ENCODE assay signal across 16 cellular contexts in genomic region chr14:24254630-24255392, GRCh38. TPM values are rescaled to one million over a fixed set of nuclear protein-coding genes. Genes with fewer than 3 reads are reported as not detected.
DNase-seq lines count a peak whose midpoint lies in the region; ATAC-seq, FAIRE-seq and TF ChIP-seq lines count a peak whose summit lies in the region.
"Had no signal": no experiment of that assay in that cellular context is flagged by ENCODE, and none has a peak within 500 bp of the region (broad histone marks: within the 10 kb centered on the region; RNA-seq: fewer than 3 reads in every experiment).

No MANE protein-coding gene starts in this region.

- ATAC-seq in GM21515 (IDR thresholded peaks at IDR 0.05; ENCODE audit: unreplicated experiment), result no peak

- no peak overlapping the region for H4K8ac ChIP-seq in H1 (ENCODE audit: extremely low read depth, insufficient read depth, low read length)
- H4K8ac ChIP-seq in mesenchymal stem cell (ENCODE audit: low read length), result no peak overlapping the region

- H2AFZ ChIP-seq in H1 (ENCODE audit: low read length), result no peak overlapping the region
- H2AFZ ChIP-seq in mesenchymal stem cell (ENCODE audit: low read depth, low read length), result no peak overlapping the region
- H2AFZ ChIP-seq: GM23248 had no signal

- H3K79me1 ChIP-seq in H1 (ENCODE audit: low read depth, low read length) (no peaks in the 10 kb centered on the region), mesenchymal stem cell (replicated peaks; ENCODE audit: low read length, poor library complexity, severe bottlenecking) (no peaks in the 10 kb centered on the region)

- POLR2A ChIA-PET in H1 (lab: Charles Lee; ENCODE audit: partially characterized antibody), result interaction anchor here (0.6 kb wide), 1 partner anchor 12 kb away, joined by 3 read pairs; no protein-coding TSS in a partner anchor

- H3K27ac ChIP-seq in left ventricle myocardium inferior (replicated peaks) (no peak overlapping the region), H1 (ENCODE audit: low read depth, low read length) (no peak overlapping the region), mesenchymal stem cell (ENCODE audit: low read length, poor library complexity, severe bottlenecking) (no peak overlapping the region)
- H3K27ac ChIP-seq: BLaER1, GM23248 had no signal

- no peaks in the 10 kb centered on the region for H3K79me2 ChIP-seq in H1 (ENCODE audit: control insufficient read depth in 1 of 2, insufficient read depth in 2 of 2, low read length in 2 of 2)

- TF ChIP-seq POLR2A in H1 (IDR thresholded peaks at IDR 0.05; ENCODE audit: control extremely low read depth in 1 of 2, low read depth in 2 of 2, low read length in 2 of 2), result no peak

- TF ChIP-seq CTCF in left ventricle myocardium inferior (IDR thresholded peaks at IDR 0.05; ENCODE audit: borderline replicate concordance) (no peak), H1 (IDR thresholded peaks at IDR 0.05; ENCODE audit: control extremely low read depth in 1 of 3, insufficient read depth in 1 of 3, low read depth in 1 of 3, low read length in 3 of 3) (no peak)

- H2BK15ac ChIP-seq in H1 (ENCODE audit: low read length), result no peak overlapping the region
- H2BK15ac ChIP-seq in mesenchymal stem cell (ENCODE audit: low read depth, poor library complexity, severe bottlenecking), result no peak overlapping the region

- H2BK20ac ChIP-seq in H1 (ENCODE audit: low read length), result no peak overlapping the region

- peaks cover 0 to 2% of the 10 kb centered on the region in 2 experiments for H4K20me1 ChIP-seq in H1 (replicated peaks in 1 of 2; ENCODE audit: control insufficient read depth in 1 of 2, insufficient read depth in 2 of 2, low read length in 2 of 2)
- H4K20me1 ChIP-seq: BLaER1 had no signal

- intact Hi-C loops in left ventricle myocardium inferior (cut with micrococcal nuclease) (no loop called here), cardiac septum (cut with DNase I) (no loop called here), posterior vena cava (cut with DNase I) (loop anchor here in 1 of 2 donors (10.0 kb wide), 1 partner anchor 50 kb away; the partner anchor contains the start of gene CIDEB)

- no peak overlapping the region for H3K4ac ChIP-seq in H1 (replicated peaks; ENCODE audit: insufficient read length, low read depth, low read length)
- no peak overlapping the region for H3K4ac ChIP-seq in mesenchymal stem cell (ENCODE audit: low read depth in 1 of 2, low read length in 2 of 2)

- H2BK5ac ChIP-seq in H1 (ENCODE audit: low read depth, low read length) (no peak overlapping the region), mesenchymal stem cell (ENCODE audit: low read depth, low read length, poor library complexity, severe bottlenecking) (no peak overlapping the region)

- H3K4me2 ChIP-seq in H1 (ENCODE audit: insufficient read depth in 1 of 2, low read depth in 2 of 2, low read length in 2 of 2), result no peak overlapping the region
- no peak overlapping the region for H3K4me2 ChIP-seq in mesenchymal stem cell (ENCODE audit: low read length, poor library complexity, severe bottlenecking)
- H3K4me2 ChIP-seq: BLaER1 had no signal

- CTCF ChIA-PET in H1 (lab: Charles Lee; ENCODE audit: partially characterized antibody), result interaction anchor here (0.9 to 6.0 kb wide), 6 partner anchors 10 to 53 kb away, joined by 3 to 63 read pairs (median 26); partner anchors contain the start of genes CIDEB, DHRS1, NOP9 and RABGGTA

- H3K9me3 ChIP-seq in left ventricle myocardium inferior (replicated peaks) (no peaks in the 10 kb centered on the region), H1 (ENCODE audit: insufficient read depth in 2 of 2, low read depth in 1 of 2, low read length in 1 of 2) (no peaks in the 10 kb centered on the region), mesenchymal stem cell (ENCODE audit: control insufficient read depth, low read length) (no peaks in the 10 kb centered on the region)
- H3K9me3 ChIP-seq: BLaER1, Caco-2 had no signal

- H4K91ac ChIP-seq in H1 (replicated peaks; ENCODE audit: insufficient read length, low read length), result peak overlapping the region; percentile 10
- H4K91ac ChIP-seq in mesenchymal stem cell (ENCODE audit: low read length), result peak overlapping the region; percentile 19

- DNase-seq in left ventricle myocardium inferior (peak; percentile 7), cardiac septum (ENCODE audit: low spot score) (no peak), H1 (ENCODE audit: low read depth in 1 of 2, low spot score in 2 of 2) (no peak), mesenchymal stem cell (no peak), posterior vena cava (ENCODE audit: low spot score) (peak; percentile 49), NCI-H69 (lab: John Stamatoyannopoulos, UW) (no peak), HuH-7.5 (ENCODE audit: low spot score) (no peak)
- DNase-seq: 8988T; AML-193; Caco-2; CD8-positive, alpha-beta memory T cell; DMS53; GF-D8; GM23248 had no signal

- H3K9ac ChIP-seq in H1 (replicated peaks in 1 of 4; ENCODE audit: extremely low read depth in 1 of 4, low read depth in 3 of 4, low read length in 3 of 4) (no peak overlapping the region), mesenchymal stem cell (ENCODE audit: low read length) (no peak overlapping the region)
- H3K9ac ChIP-seq: BLaER1, GM23248 had no signal

- H2AK5ac ChIP-seq in H1 (ENCODE audit: low read depth, low read length) (no peak overlapping the region), mesenchymal stem cell (ENCODE audit: low read length, severe bottlenecking) (no peak overlapping the region)

- WGBS in H1 (ENCODE audit: extremely low coverage in 1 of 2, insufficient coverage in 1 of 2, insufficient read length in 1 of 2, insufficient replicate concordance in 2 of 2, low coverage in 1 of 2, low lambda C conversion rate in 2 of 2, missing lambda C conversion rate in 1 of 2), 2 experiments, result 91% methylated on average over 19 of the region's 19 CpGs; no CpG with 5 or more reads in 1 of the 2 experiments
- 94% methylated on average over 19 of the region's 19 CpGs for WGBS in mesenchymal stem cell

- TF ChIP-seq RAD21 in H1 (IDR thresholded peaks at IDR 0.05 in 1 of 2, conservative IDR thresholded peaks at IDR 0.05 in 1 of 2; ENCODE audit: low read depth in 2 of 2, low read length in 2 of 2), result no peak

- H2BK120ac ChIP-seq in H1 (replicated peaks; ENCODE audit: low read depth, low read length), result no peak overlapping the region
- no peak overlapping the region for H2BK120ac ChIP-seq in mesenchymal stem cell (ENCODE audit: low read depth, low read length)

- no peak for FAIRE-seq in H1 (lab: Jason Lieb, UNC)

- H3K4me3 ChIP-seq in left ventricle myocardium inferior, result no peak overlapping the region
- H3K4me3 ChIP-seq in H1 (ENCODE audit: extremely low read depth in 1 of 4, insufficient read depth in 2 of 4, low read depth in 3 of 4, low read length in 4 of 4), result no peak overlapping the region
- no peak overlapping the region for H3K4me3 ChIP-seq in mesenchymal stem cell (ENCODE audit: insufficient read depth in 1 of 2, low read depth in 1 of 2, low read length in 2 of 2)
- H3K4me3 ChIP-seq: BLaER1, GM23248 had no signal

- no peak overlapping the region for H3K14ac ChIP-seq in H1 (ENCODE audit: insufficient read length)
- H3K14ac ChIP-seq in mesenchymal stem cell (ENCODE audit: low read length in 2 of 2), result peak overlapping the region in 1 of 2 experiments; percentile 37

- H3K23ac ChIP-seq in H1 (ENCODE audit: insufficient read length) (no peak overlapping the region), mesenchymal stem cell (ENCODE audit: low read length in 2 of 2) (no peak overlapping the region)

- H3K27me3 ChIP-seq in left ventricle myocardium inferior (ENCODE audit: low read depth) (no peaks in the 10 kb centered on the region), H1 (replicated peaks in 1 of 4; ENCODE audit: control insufficient read depth in 3 of 4, extremely low read depth in 1 of 4, insufficient read depth in 3 of 4, low read length in 3 of 4) (no peaks in the 10 kb centered on the region; a peak in 1 of 7 replicates), mesenchymal stem cell (ENCODE audit: control insufficient read depth in 1 of 2, insufficient read depth in 1 of 2, low read length in 2 of 2) (no peaks in the 10 kb centered on the region)
- H3K27me3 ChIP-seq: BLaER1 had no signal

- H3K18ac ChIP-seq in H1 (ENCODE audit: extremely low read depth, low read length) (no peak overlapping the region), mesenchymal stem cell (ENCODE audit: low read depth in 1 of 2, low read length in 2 of 2) (no peak overlapping the region)

- H2BK12ac ChIP-seq in H1 (ENCODE audit: low read depth, low read length), result no peak overlapping the region
- H2BK12ac ChIP-seq in mesenchymal stem cell (ENCODE audit: low read length in 2 of 2), result no peak overlapping the region

- no peak for TF ChIP-seq EP300 in H1 (IDR thresholded peaks at IDR 0.05; ENCODE audit: borderline replicate concordance in 1 of 2, low read depth in 2 of 2, low read length in 2 of 2)

- H3K36me3 ChIP-seq in left ventricle myocardium inferior (peaks cover 3% of the 10 kb centered on the region), H1 (ENCODE audit: control insufficient read depth in 2 of 4, insufficient read depth in 4 of 4, low read length in 3 of 4) (no peaks in the 10 kb centered on the region), mesenchymal stem cell (ENCODE audit: control insufficient read depth in 1 of 2, insufficient read depth in 2 of 2, low read depth in 1 of 2, low read length in 2 of 2) (peaks cover 18 to 32% of the 10 kb centered on the region in 2 experiments)

- no peak overlapping the region for H4K5ac ChIP-seq in H1 (ENCODE audit: insufficient read length, low read depth, low read length)

- H3K56ac ChIP-seq in H1 (replicated peaks; ENCODE audit: insufficient read length, low read depth, low read length), result no peak overlapping the region

- no peaks in the 10 kb centered on the region for H3K23me2 ChIP-seq in H1 (ENCODE audit: low read depth, low read length)

- H3K4me1 ChIP-seq in left ventricle myocardium inferior (no peaks in the 10 kb centered on the region), H1 (replicated peaks in 1 of 4; ENCODE audit: control insufficient read depth in 3 of 4, insufficient read depth in 4 of 4, low read length in 3 of 4) (no peaks in the 10 kb centered on the region; a peak in 1 of 7 replicates), mesenchymal stem cell (ENCODE audit: control insufficient read depth, insufficient read depth, low read depth, low read length) (peaks cover 12% of the 10 kb centered on the region)

RNA-seq across cellular contexts. Expression of gene TGM1, which starts 8.2 kb away (rescaled TPM):
- 0.96 TPM for total RNA-seq in left ventricle myocardium inferior
- total RNA-seq in cardiac septum, result 0.48 TPM
- total RNA-seq in H1 (2021; fragmentation: NEBNext Ultra II Directional; extraction: Animal tissue kit (Norgen Biotek cat#: 25700)), result 2.0 and 2.2 TPM in 2 replicates
- polyA plus RNA-seq in H1 (2011; rRNA removed), result 1.8 and 4.1 TPM in 2 replicates
- 2.6 TPM for polyA plus RNA-seq in H1 (2011; cell fraction: cytosol; rRNA removed)
- polyA plus RNA-seq in H1 (2011; cell fraction: nucleus; rRNA removed), result 15.8 TPM
- polyA plus RNA-seq in H1 (2012, experiment 1 of 2), result 1.7 to 2.2 TPM (median 1.8 TPM) in 4 replicates
- polyA plus RNA-seq in H1 (2012, experiment 2 of 2), result 1.1 TPM
- polyA plus RNA-seq in H1 (2013, experiment 1 of 2), result 1.3 TPM
- polyA plus RNA-seq in H1 (2013, experiment 2 of 2), result 1.4 TPM
- polyA minus RNA-seq in H1 (2011; rRNA and poly(A)+ RNA removed), result 2.0 and 2.2 TPM in 2 replicates
- not detected for polyA minus RNA-seq in H1 (2011; cell fraction: cytosol; rRNA and poly(A)+ RNA removed)
- polyA minus RNA-seq in H1 (2011; cell fraction: nucleus; rRNA and poly(A)+ RNA removed), result 3.9 TPM
- 0.41 TPM for polyA plus RNA-seq in mesenchymal stem cell (2013, experiment 1 of 2)
- polyA plus RNA-seq in mesenchymal stem cell (2013, experiment 2 of 2), result 0.36 TPM
- 1 to 10 TPM in 1 of 2 donors, under 1 TPM in 1; 0.14 to 1.7 TPM for total RNA-seq in posterior vena cava
- polyA plus RNA-seq: CD8-positive, alpha-beta memory T cell had no signal

RNA-seq across cellular contexts. Expression of gene TINF2, which starts 12.4 kb away (rescaled TPM):
- total RNA-seq in left ventricle myocardium inferior, result 30.6 TPM
- total RNA-seq in cardiac septum, result 42.3 TPM
- total RNA-seq in H1 (2021; fragmentation: NEBNext Ultra II Directional; extraction: Animal tissue kit (Norgen Biotek cat#: 25700)), result 31.0 and 36.7 TPM in 2 replicates
- polyA plus RNA-seq in H1 (2011; rRNA removed), result 23.5 and 31.7 TPM in 2 replicates
- polyA plus RNA-seq in H1 (2011; cell fraction: cytosol; rRNA removed), result 23.9 TPM
- 35.0 TPM for polyA plus RNA-seq in H1 (2011; cell fraction: nucleus; rRNA removed)
- polyA plus RNA-seq in H1 (2012, experiment 1 of 2), result 26.5 to 47.3 TPM (median 32.5 TPM) in 4 replicates
- 24.3 TPM for polyA plus RNA-seq in H1 (2012, experiment 2 of 2)
- polyA plus RNA-seq in H1 (2013, experiment 1 of 2), result 37.5 TPM
- polyA plus RNA-seq in H1 (2013, experiment 2 of 2), result 41.3 TPM
- polyA minus RNA-seq in H1 (2011; rRNA and poly(A)+ RNA removed), result 20.8 and 30.6 TPM in 2 replicates
- 14.8 TPM for polyA minus RNA-seq in H1 (2011; cell fraction: cytosol; rRNA and poly(A)+ RNA removed)
- polyA minus RNA-seq in H1 (2011; cell fraction: nucleus; rRNA and poly(A)+ RNA removed), result 31.8 TPM
- polyA plus RNA-seq in mesenchymal stem cell (2013, experiment 1 of 2), result 64.4 TPM
- polyA plus RNA-seq in mesenchymal stem cell (2013, experiment 2 of 2), result 71.9 TPM
- 10 to 100 TPM; 77.8 to 85.1 TPM for total RNA-seq in posterior vena cava

RNA-seq across cellular contexts. Expression of gene RABGGTA, which starts 16.6 kb away (rescaled TPM):
- total RNA-seq in left ventricle myocardium inferior (22.3 TPM), cardiac septum (13.3 TPM), posterior vena cava (10 to 100 TPM; 14.5 to 17.3 TPM)
- 16.0 and 16.9 TPM in 2 replicates for total RNA-seq in H1 (2021; fragmentation: NEBNext Ultra II Directional; extraction: Animal tissue kit (Norgen Biotek cat#: 25700))
- polyA plus RNA-seq in H1 (2011; rRNA removed), result 49.8 and 65.1 TPM in 2 replicates
- polyA plus RNA-seq in H1 (2011; cell fraction: cytosol; rRNA removed), result 30.0 TPM
- 150 TPM for polyA plus RNA-seq in H1 (2011; cell fraction: nucleus; rRNA removed)
- polyA plus RNA-seq in H1 (2012, experiment 1 of 2), result 17.0 to 25.2 TPM (median 20.7 TPM) in 4 replicates
- polyA plus RNA-seq in H1 (2012, experiment 2 of 2), result 36.6 TPM
- polyA plus RNA-seq in H1 (2013, experiment 1 of 2), result 22.1 TPM
- polyA plus RNA-seq in H1 (2013, experiment 2 of 2), result 19.9 TPM
- 34.2 and 35.5 TPM in 2 replicates for polyA minus RNA-seq in H1 (2011; rRNA and poly(A)+ RNA removed)
- polyA minus RNA-seq in H1 (2011; cell fraction: cytosol; rRNA and poly(A)+ RNA removed), result 18.1 TPM
- polyA minus RNA-seq in H1 (2011; cell fraction: nucleus; rRNA and poly(A)+ RNA removed), result 40.0 TPM
- 22.6 TPM for polyA plus RNA-seq in mesenchymal stem cell (2013, experiment 1 of 2)
- polyA plus RNA-seq in mesenchymal stem cell (2013, experiment 2 of 2), result 21.5 TPM

RNA-seq across cellular contexts. Expression of gene GMPR2, which starts 22.1 kb away (rescaled TPM):
- total RNA-seq in left ventricle myocardium inferior (29.7 TPM), cardiac septum (33.2 TPM), posterior vena cava (10 to 100 TPM; 34.4 to 42.0 TPM)
- total RNA-seq in H1 (2021; fragmentation: NEBNext Ultra II Directional; extraction: Animal tissue kit (Norgen Biotek cat#: 25700)), result 85.3 and 88.3 TPM in 2 replicates
- polyA plus RNA-seq in H1 (2011; rRNA removed), result 52.9 and 61.6 TPM in 2 replicates
- polyA plus RNA-seq in H1 (2011; cell fraction: cytosol; rRNA removed), result 84.7 TPM
- polyA plus RNA-seq in H1 (2011; cell fraction: nucleus; rRNA removed), result 82.6 TPM
- polyA plus RNA-seq in H1 (2012, experiment 1 of 2), result 91.9 to 106 TPM (median 101 TPM) in 4 replicates
- polyA plus RNA-seq in H1 (2012, experiment 2 of 2), result 59.5 TPM
- polyA plus RNA-seq in H1 (2013, experiment 1 of 2), result 58.1 TPM
- polyA plus RNA-seq in H1 (2013, experiment 2 of 2), result 63.5 TPM
- polyA minus RNA-seq in H1 (2011; rRNA and poly(A)+ RNA removed), result 71.1 and 110 TPM in 2 replicates
- polyA minus RNA-seq in H1 (2011; cell fraction: cytosol; rRNA and poly(A)+ RNA removed), result 41.1 TPM
- polyA minus RNA-seq in H1 (2011; cell fraction: nucleus; rRNA and poly(A)+ RNA removed), result 72.2 TPM
- polyA plus RNA-seq in mesenchymal stem cell (2013, experiment 1 of 2), result 51.5 TPM
- 50.5 TPM for polyA plus RNA-seq in mesenchymal stem cell (2013, experiment 2 of 2)

RNA-seq across cellular contexts. Expression of gene NEDD8, which starts 22.6 kb away (rescaled TPM):
- total RNA-seq in left ventricle myocardium inferior (214 TPM), cardiac septum (167 TPM), posterior vena cava (100 to 1,000 TPM; 121 to 125 TPM)
- total RNA-seq in H1 (2021; fragmentation: NEBNext Ultra II Directional; extraction: Animal tissue kit (Norgen Biotek cat#: 25700)), result 241 and 253 TPM in 2 replicates
- polyA plus RNA-seq in H1 (2011; rRNA removed), result 196 and 317 TPM in 2 replicates
- 304 TPM for polyA plus RNA-seq in H1 (2011; cell fraction: cytosol; rRNA removed)
- polyA plus RNA-seq in H1 (2011; cell fraction: nucleus; rRNA removed), result 126 TPM
- 368 to 472 TPM (median 440 TPM) in 4 replicates for polyA plus RNA-seq in H1 (2012, experiment 1 of 2)
- polyA plus RNA-seq in H1 (2012, experiment 2 of 2), result 1,298 TPM
- 411 TPM for polyA plus RNA-seq in H1 (2013, experiment 1 of 2)
- 426 TPM for polyA plus RNA-seq in H1 (2013, experiment 2 of 2)
- polyA minus RNA-seq in H1 (2011; rRNA and poly(A)+ RNA removed), result 70.9 and 75.2 TPM in 2 replicates
- 68.0 TPM for polyA minus RNA-seq in H1 (2011; cell fraction: cytosol; rRNA and poly(A)+ RNA removed)
- 51.1 TPM for polyA minus RNA-seq in H1 (2011; cell fraction: nucleus; rRNA and poly(A)+ RNA removed)
- polyA plus RNA-seq in mesenchymal stem cell (2013, experiment 1 of 2), result 423 TPM
- 424 TPM for polyA plus RNA-seq in mesenchymal stem cell (2013, experiment 2 of 2)

Comparison
In these comparisons a context has a peak if more than half of its experiments do, and no peak if none do; other contexts are left out.
1. DNase-seq: peak in left ventricle myocardium inferior (single experiment) and posterior vena cava (single experiment); none in cardiac septum (single experiment), H1 (0 of 2), mesenchymal stem cell (single experiment), NCI-H69 (single experiment) and HuH-7.5 (single experiment).